Comparison of ENCODE assay signal across 13 cellular contexts in genomic region chr20:2217857-2218529, GRCh38.
A peak's percentile ranks its signal among the peaks of the same experiment; 100 is the strongest.
DNase-seq lines count a peak whose midpoint lies in the region; ATAC-seq and TF ChIP-seq lines count a peak whose summit lies in the region.
"Had no signal": no experiment of that assay in that cellular context is flagged by ENCODE, and none has a peak within 500 bp of the region (broad histone marks: within the 10 kb centered on the region; RNA-seq: fewer than 3 reads in every experiment).

No MANE protein-coding gene starts in this region.

- H3K18ac ChIP-seq in neuronal stem cell (ENCODE audit: low read length): no peak overlapping the region

- H3K36me3 ChIP-seq in psoas muscle (ENCODE audit: insufficient read depth in 1 of 2, low read depth in 1 of 2) (no peaks in the 10 kb centered on the region), neuronal stem cell (replicated peaks in 1 of 2; ENCODE audit: control insufficient read depth in 2 of 2, insufficient read depth in 2 of 2, low read length in 2 of 2) (no peaks in the 10 kb centered on the region)

- intact Hi-C loops in activated CD4-positive, alpha-beta T cell treated with anti-CD3 and anti-CD28 coated beads, Interleukin-2, amount 10 ng/mL, durations not matched to agents 24 days and 14 days (cut with micrococcal nuclease): no loop called here
- intact Hi-C loops in psoas muscle (cut with DNase I): no loop called here

- H3K79me1 ChIP-seq in neuronal stem cell (ENCODE audit: low read depth, low read length): no peaks in the 10 kb centered on the region

- no peak overlapping the region for H3K9ac ChIP-seq in neuronal stem cell (ENCODE audit: low read depth, low read length, poor library complexity)

- H3K9me3 ChIP-seq in psoas muscle (peaks cover 4% of the 10 kb centered on the region), neuronal stem cell (replicated peaks in 1 of 2; ENCODE audit: control insufficient read depth in 2 of 2, insufficient read depth in 1 of 2, low read depth in 1 of 2, low read length in 2 of 2) (peaks cover 3 to 13% of the 10 kb centered on the region in 2 donors)

- ATAC-seq in psoas muscle (no peak), HG03095 (IDR thresholded peaks at IDR 0.05; ENCODE audit: unreplicated experiment) (no peak)
- ATAC-seq: SK-N-SH treated with all-trans-retinoic acid at 6 μM for 48 hours had no signal

- H3K27ac Mint-ChIP-seq in activated CD4-positive, alpha-beta T cell treated with anti-CD3 and anti-CD28 coated beads, Interleukin-2, amount 10 ng/mL, durations not matched to agents 24 days and 14 days: no peak overlapping the region
- H3K27ac Mint-ChIP-seq in activated naive CD8-positive, alpha-beta T cell treated with anti-CD3 and anti-CD28 coated beads for 36 hours: peak overlapping the region; percentile 35

- peak; percentile 44 for DNase-seq in activated CD4-positive, alpha-beta T cell treated with anti-CD3 and anti-CD28 coated beads for 48 hours
- no peak for DNase-seq in activated CD4-positive, alpha-beta T cell treated with anti-CD3 and anti-CD28 coated beads, Interleukin-2, amount 10 ng/mL, durations not matched to agents 24 days and 14 days
- DNase-seq in NOMO-1 (lab: John Stamatoyannopoulos, UW; ENCODE audit: unreplicated experiment in 2 of 2): peak; percentile 74 to 89
- peak; percentile 6 for DNase-seq in activated naive CD8-positive, alpha-beta T cell treated with anti-CD3 and anti-CD28 coated beads for 36 hours
- peak; percentile 18 for DNase-seq in stimulated activated CD4-positive, alpha-beta T cell treated with anti-CD3 and anti-CD28 coated beads, Interleukin-4, amount 100 ng/mL, for 1 hour
- no peak for DNase-seq in psoas muscle
- no peak for DNase-seq in neuronal stem cell (ENCODE audit: low spot score)
- DNase-seq: activated CD8-positive, alpha-beta memory T cell treated with anti-CD3 and anti-CD28 coated beads, Interleukin-2, amount 50 U/mL, for 4 hours; foreskin melanocyte; left cardiac atrium had no signal

- no peaks in the 10 kb centered on the region for H3K36me3 Mint-ChIP-seq in activated CD4-positive, alpha-beta T cell treated with anti-CD3 and anti-CD28 coated beads, Interleukin-2, amount 10 ng/mL, durations not matched to agents 24 days and 14 days (ENCODE audit: low read depth)
- no peaks in the 10 kb centered on the region for H3K36me3 Mint-ChIP-seq in activated naive CD8-positive, alpha-beta T cell treated with anti-CD3 and anti-CD28 coated beads for 36 hours

- no peak overlapping the region for H2BK120ac ChIP-seq in neuronal stem cell (ENCODE audit: low read depth, low read length)

- no peak overlapping the region for H3K14ac ChIP-seq in neuronal stem cell (ENCODE audit: low read length)

- H4K8ac ChIP-seq in neuronal stem cell (ENCODE audit: low read depth, low read length): no peak overlapping the region

- no peak overlapping the region for H2BK12ac ChIP-seq in neuronal stem cell (ENCODE audit: low read length)

- H2AFZ ChIP-seq in neuronal stem cell (ENCODE audit: low read length): no peak overlapping the region

- 69 to 74% (median 73%) methylated on average over 6 of the region's 6 CpGs for WGBS in psoas muscle, 3 donors
- no CpG with 5 or more reads among the region's 6 CpGs for WGBS in neuronal stem cell (ENCODE audit: extremely low coverage in 2 of 2, insufficient read length in 2 of 2, insufficient replicate concordance in 1 of 2), 2 donors

- H3K4me3 ChIP-seq in psoas muscle (no peak overlapping the region), neuronal stem cell (ENCODE audit: low read length in 2 of 2) (no peak overlapping the region)

- H3K27me3 ChIP-seq in psoas muscle (ENCODE audit: insufficient read depth in 3 of 3, low read length in 2 of 3): peaks cover 0 to 10% (median 0%) of the 10 kb centered on the region in 3 donors
- H3K27me3 ChIP-seq in neuronal stem cell (ENCODE audit: control insufficient read depth in 3 of 3, insufficient read depth in 3 of 3, low read depth in 1 of 3, low read length in 3 of 3): no peaks in the 10 kb centered on the region

- no peak overlapping the region for H2BK5ac ChIP-seq in neuronal stem cell (ENCODE audit: low read length)

- no peak overlapping the region for H3K27ac ChIP-seq in psoas muscle
- H3K27ac ChIP-seq in neuronal stem cell (replicated peaks; ENCODE audit: low read length): no peak overlapping the region

- peaks cover 6% of the 10 kb centered on the region for H3K9me3 Mint-ChIP-seq in activated CD4-positive, alpha-beta T cell treated with anti-CD3 and anti-CD28 coated beads, Interleukin-2, amount 10 ng/mL, durations not matched to agents 24 days and 14 days
- H3K9me3 Mint-ChIP-seq in activated naive CD8-positive, alpha-beta T cell treated with anti-CD3 and anti-CD28 coated beads for 36 hours: peaks cover 11% of the 10 kb centered on the region

- no peak for TF ChIP-seq CTCF in psoas muscle (IDR thresholded peaks at IDR 0.05)

- H3K4me1 ChIP-seq in psoas muscle (no peaks in the 10 kb centered on the region), neuronal stem cell (ENCODE audit: control insufficient read depth in 2 of 2, insufficient read depth in 1 of 2, low read depth in 1 of 2, low read length in 2 of 2) (peaks cover 0 to 2% of the 10 kb centered on the region in 2 donors)

- no peak overlapping the region for H2AK5ac ChIP-seq in neuronal stem cell (ENCODE audit: low read depth, low read length)

- H4K91ac ChIP-seq in neuronal stem cell (ENCODE audit: low read depth, low read length, poor library complexity): no peak overlapping the region

- no peak overlapping the region for H3K4ac ChIP-seq in neuronal stem cell (ENCODE audit: low read length)

- H3K23ac ChIP-seq in neuronal stem cell (ENCODE audit: low read depth, low read length, poor library complexity): no peak overlapping the region

- peaks cover 6% of the 10 kb centered on the region for H3K4me1 Mint-ChIP-seq in activated CD4-positive, alpha-beta T cell treated with anti-CD3 and anti-CD28 coated beads, Interleukin-2, amount 10 ng/mL, durations not matched to agents 24 days and 14 days
- peaks cover 8% of the 10 kb centered on the region for H3K4me1 Mint-ChIP-seq in activated naive CD8-positive, alpha-beta T cell treated with anti-CD3 and anti-CD28 coated beads for 36 hours
- H3K4me1 Mint-ChIP-seq: central memory CD8-positive, alpha-beta T cell had no signal

- no peak overlapping the region for H3K4me2 ChIP-seq in neuronal stem cell (ENCODE audit: insufficient read depth, low read length, poor library complexity, severe bottlenecking)

- H3K27me3 Mint-ChIP-seq in activated CD4-positive, alpha-beta T cell treated with anti-CD3 and anti-CD28 coated beads, Interleukin-2, amount 10 ng/mL, durations not matched to agents 24 days and 14 days: no peaks in the 10 kb centered on the region
- H3K27me3 Mint-ChIP-seq in activated naive CD8-positive, alpha-beta T cell treated with anti-CD3 and anti-CD28 coated beads for 36 hours: peaks cover 8% of the 10 kb centered on the region

- H2BK15ac ChIP-seq in neuronal stem cell (ENCODE audit: low read length): no peak overlapping the region

- no peak overlapping the region for H3K4me3 Mint-ChIP-seq in activated CD4-positive, alpha-beta T cell treated with anti-CD3 and anti-CD28 coated beads, Interleukin-2, amount 10 ng/mL, durations not matched to agents 24 days and 14 days
- H3K4me3 Mint-ChIP-seq in activated naive CD8-positive, alpha-beta T cell treated with anti-CD3 and anti-CD28 coated beads for 36 hours: no peak overlapping the region
- H3K4me3 Mint-ChIP-seq: central memory CD8-positive, alpha-beta T cell had no signal

Comparison
In these comparisons a context has a peak if more than half of its experiments do, and no peak if none do; other contexts are left out.
1. DNase-seq: peak in activated CD4-positive, alpha-beta T cell treated with anti-CD3 and anti-CD28 coated beads for 48 hours (single experiment), NOMO-1 (2 of 2), activated naive CD8-positive, alpha-beta T cell treated with anti-CD3 and anti-CD28 coated beads for 36 hours (single experiment) and stimulated activated CD4-positive, alpha-beta T cell treated with anti-CD3 and anti-CD28 coated beads, Interleukin-4, amount 100 ng/mL, for 1 hour (single experiment); none in activated CD4-positive, alpha-beta T cell treated with anti-CD3 and anti-CD28 coated beads, Interleukin-2, amount 10 ng/mL, durations not matched to agents 24 days and 14 days (single experiment), psoas muscle (0 of 2) and neuronal stem cell (single experiment).